14 cellular contexts compared by ENCODE assay signal in the genomic region with DNA sequence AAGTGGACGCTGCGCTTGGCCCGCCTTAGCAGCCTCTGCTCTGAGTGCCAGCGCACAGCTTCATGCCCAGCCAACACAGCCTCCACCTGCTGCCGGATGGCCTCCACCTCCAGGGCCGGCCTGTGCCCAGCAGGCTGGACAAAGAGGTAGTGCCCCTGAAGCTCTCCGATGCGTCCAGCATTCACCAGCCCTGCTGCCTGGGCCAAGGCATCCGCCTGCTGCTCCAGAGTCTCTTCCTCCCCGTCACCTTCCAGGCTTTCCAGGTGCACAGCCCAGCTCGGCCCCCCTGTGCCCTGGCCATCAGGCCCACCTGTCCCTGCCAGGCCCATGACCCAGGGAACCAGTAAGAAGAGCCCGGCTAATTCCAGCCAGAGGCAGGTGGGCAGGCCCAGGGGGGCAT. TPM values are rescaled to one million over a fixed set of nuclear protein-coding genes. Genes with fewer than 3 reads are reported as not detected.
DNase-seq lines count a peak whose midpoint lies in the region; ATAC-seq, FAIRE-seq and TF ChIP-seq lines count a peak whose summit lies in the region.
"Had no signal": no experiment of that assay in that cellular context is flagged by ENCODE, and none has a peak within 500 bp of the region (broad histone marks: within the 10 kb centered on the region; RNA-seq: fewer than 3 reads in every experiment).

No MANE protein-coding gene starts in this region.

- intact Hi-C loops in MCF 10A (cut with micrococcal nuclease) = loop anchor here (5.0 kb wide), 2 partner anchors 437 to 497 kb away; partner anchors contain the start of gene APOA5
- intact Hi-C loops in breast epithelium (cut with DNase I; ENCODE audit: low total_unique reads) = loop anchor here (10.0 kb wide), 1 partner anchor 355 kb away; no protein-coding TSS in a partner anchor
- intact Hi-C loops in activated CD8-positive, alpha-beta T cell treated with anti-CD3 and anti-CD28 coated beads for 36 hours (cut with micrococcal nuclease) = no loop called here
- intact Hi-C loops in kidney (cut with DNase I) = no loop called here

- no peaks in the 10 kb centered on the region for H3K27me3 ChIP-seq in breast epithelium
- H3K27me3 ChIP-seq in tibial nerve = no peaks in the 10 kb centered on the region

- TSS peak; percentile 4 for BruUV-seq in MCF 10A (replicated peaks; lab: Mats Ljungman, UMichigan)

- POLR2A ChIA-PET in MCF 10A (lab: Yijun Ruan, JAX) = no interaction called here
- POLR2A ChIA-PET in activated CD8-positive, alpha-beta T cell treated with anti-CD3 and anti-CD28 coated beads for 36 hours (lab: Charles Lee) = interaction anchor here (1.0 to 4.0 kb wide), 6 partner anchors 8 to 588 kb away, joined by 4 to 29 read pairs (median 7); partner anchors contain the start of genes PAFAH1B2 and SIDT2

- 94 to 95% methylated on average over 10 to 12 of the region's 12 CpGs for WGBS in tibial nerve, 2 donors

- no peaks in the 10 kb centered on the region for H3K27me3 Mint-ChIP-seq in MCF 10A (ENCODE audit: insufficient read depth, unreplicated experiment)
- H3K27me3 Mint-ChIP-seq in activated CD8-positive, alpha-beta T cell treated with anti-CD3 and anti-CD28 coated beads for 36 hours = no peaks in the 10 kb centered on the region
- H3K27me3 Mint-ChIP-seq in stimulated activated naive CD8-positive, alpha-beta T cell treated with anti-CD3 and anti-CD28 coated beads, Interleukin-15, amount 100 ng/mL, for 72 hours = no peaks in the 10 kb centered on the region

- TF ChIP-seq CTCF in MCF 10A (IDR thresholded peaks at IDR 0.05; ENCODE audit: unreplicated experiment) (no peak), breast epithelium (IDR thresholded peaks at IDR 0.05) (no peak), kidney (IDR thresholded peaks at IDR 0.05; ENCODE audit: borderline replicate concordance, extremely low read depth, insufficient read depth) (no peak), tibial nerve (IDR thresholded peaks at IDR 0.05) (no peak)
- no peak for TF ChIP-seq CTCF in activated CD8-positive, alpha-beta T cell treated with anti-CD3 and anti-CD28 coated beads for 36 hours (IDR thresholded peaks at IDR 0.05)

- H3K9ac ChIP-seq in kidney (ENCODE audit: low read length in 2 of 2) = no peak overlapping the region

- TF ChIP-seq EP300 in tibial nerve (IDR thresholded peaks at IDR 0.05) = no peak

- H3K9me3 Mint-ChIP-seq in MCF 10A (ENCODE audit: unreplicated experiment) = no peaks in the 10 kb centered on the region
- H3K9me3 Mint-ChIP-seq in activated CD8-positive, alpha-beta T cell treated with anti-CD3 and anti-CD28 coated beads for 36 hours = no peaks in the 10 kb centered on the region
- H3K9me3 Mint-ChIP-seq in stimulated activated naive CD8-positive, alpha-beta T cell treated with anti-CD3 and anti-CD28 coated beads, Interleukin-15, amount 100 ng/mL, for 72 hours = no peaks in the 10 kb centered on the region

- peaks cover 37% of the 10 kb centered on the region for H3K36me3 Mint-ChIP-seq in MCF 10A (ENCODE audit: insufficient read depth, unreplicated experiment)
- H3K36me3 Mint-ChIP-seq in activated CD8-positive, alpha-beta T cell treated with anti-CD3 and anti-CD28 coated beads for 36 hours (ENCODE audit: low read depth) = peaks cover 42% of the 10 kb centered on the region

- H3K4me1 Mint-ChIP-seq in MCF 10A (ENCODE audit: insufficient read depth, unreplicated experiment) = peaks cover 26% of the 10 kb centered on the region
- peaks cover 41% of the 10 kb centered on the region for H3K4me1 Mint-ChIP-seq in activated CD8-positive, alpha-beta T cell treated with anti-CD3 and anti-CD28 coated beads for 36 hours (ENCODE audit: low read depth)
- H3K4me1 Mint-ChIP-seq in stimulated activated naive CD8-positive, alpha-beta T cell treated with anti-CD3 and anti-CD28 coated beads, Interleukin-15, amount 100 ng/mL, for 72 hours = peaks cover 58% of the 10 kb centered on the region

- H3K4me3 ChIP-seq in breast epithelium = no peak overlapping the region
- no peak overlapping the region for H3K4me3 ChIP-seq in kidney (ENCODE audit: low read length in 2 of 2)
- H3K4me3 ChIP-seq in tibial nerve = no peak overlapping the region

- H3K27ac ChIP-seq in breast epithelium (no peak overlapping the region), kidney (ENCODE audit: low read depth in 2 of 2, low read length in 2 of 2) (no peak overlapping the region), tibial nerve (no peak overlapping the region)
- H3K27ac ChIP-seq: epithelial cell of prostate had no signal

- H3K4me1 ChIP-seq in breast epithelium (peaks cover 2 to 4% of the 10 kb centered on the region in 2 donors), kidney (ENCODE audit: control insufficient read depth in 1 of 2, insufficient read depth in 1 of 2, low read depth in 1 of 2, low read length in 2 of 2) (peaks cover 12 to 20% of the 10 kb centered on the region in 2 donors), tibial nerve (peaks cover 0 to 55% (median 15%) of the 10 kb centered on the region in 4 donors)

- H3K9me3 ChIP-seq in breast epithelium (no peaks in the 10 kb centered on the region), kidney (ENCODE audit: control insufficient read depth in 1 of 2, low read length in 2 of 2) (no peaks in the 10 kb centered on the region), tibial nerve (no peaks in the 10 kb centered on the region)

- CTCF ChIA-PET in MCF 10A (lab: Yijun Ruan, JAX) = interaction anchor here (0.6 to 3.7 kb wide), 4 partner anchors 9 to 1259 kb away, joined by 3 to 27 read pairs (median 4); no protein-coding TSS in a partner anchor
- CTCF ChIA-PET in activated CD8-positive, alpha-beta T cell treated with anti-CD3 and anti-CD28 coated beads for 36 hours (lab: Charles Lee) = interaction anchor here (1.2 to 11.6 kb wide), 4 partner anchors 8 to 585 kb away, joined by 3 to 125 read pairs (median 4); partner anchors contain the start of genes PAFAH1B2 and SIDT2

- no peak for FAIRE-seq in kidney (lab: Jason Lieb, UNC)
- FAIRE-seq: HTR-8/SVneo, urothelium cell line had no signal

- H3K27ac Mint-ChIP-seq in MCF 10A (ENCODE audit: low read depth, unreplicated experiment) = no peak overlapping the region
- peak overlapping the region; percentile 98 for H3K27ac Mint-ChIP-seq in activated CD8-positive, alpha-beta T cell treated with anti-CD3 and anti-CD28 coated beads for 36 hours
- H3K27ac Mint-ChIP-seq in stimulated activated naive CD8-positive, alpha-beta T cell treated with anti-CD3 and anti-CD28 coated beads, Interleukin-15, amount 100 ng/mL, for 72 hours = peak overlapping the region; percentile 98

- TF ChIP-seq POLR2A in breast epithelium (IDR thresholded peaks at IDR 0.05) (no peak), tibial nerve (IDR thresholded peaks at IDR 0.05) (no peak)

- H3K36me3 ChIP-seq in breast epithelium = no peaks in the 10 kb centered on the region
- peaks cover 14 to 17% of the 10 kb centered on the region in 2 donors for H3K36me3 ChIP-seq in kidney (ENCODE audit: control insufficient read depth in 1 of 2, insufficient read depth in 2 of 2, low read length in 2 of 2)
- H3K36me3 ChIP-seq in tibial nerve = peaks cover 0 to 45% (median 19%) of the 10 kb centered on the region in 3 donors

- DNase-seq in MCF 10A (ENCODE audit: unreplicated experiment) (no peak), breast epithelium (ENCODE audit: low spot score in 2 of 2) (no peak), kidney (peak; percentile 69), DMS153 treated with DMSO at 0.1 percent for 48 hours (lab: John Stamatoyannopoulos, UW; ENCODE audit: unreplicated experiment) (no peak), tibial nerve (ENCODE audit: low spot score in 2 of 2) (no peak), dedifferentiated amniotic fluid mesenchymal stem cell (ENCODE audit: extremely low spot score) (no peak)
- no peak for DNase-seq in activated CD8-positive, alpha-beta T cell treated with anti-CD3 and anti-CD28 coated beads for 36 hours
- DNase-seq in stimulated activated naive CD8-positive, alpha-beta T cell treated with anti-CD3 and anti-CD28 coated beads, Interleukin-15, amount 100 ng/mL, for 72 hours = no peak
- DNase-seq: glutamatergic neuron, NCI-H2171, SIG-M5 had no signal

- H3K4me3 Mint-ChIP-seq in MCF 10A (ENCODE audit: unreplicated experiment) = no peak overlapping the region
- peak overlapping the region; percentile 94 for H3K4me3 Mint-ChIP-seq in activated CD8-positive, alpha-beta T cell treated with anti-CD3 and anti-CD28 coated beads for 36 hours
- H3K4me3 Mint-ChIP-seq in stimulated activated naive CD8-positive, alpha-beta T cell treated with anti-CD3 and anti-CD28 coated beads, Interleukin-15, amount 100 ng/mL, for 72 hours = peak overlapping the region; percentile 94 to 100

- ATAC-seq in activated CD8-positive, alpha-beta T cell treated with anti-CD3 and anti-CD28 coated beads for 36 hours = no peak
- no peak for ATAC-seq in stimulated activated naive CD8-positive, alpha-beta T cell treated with anti-CD3 and anti-CD28 coated beads, Interleukin-15, amount 100 ng/mL, for 72 hours

RNA-seq across cellular contexts. Expression of gene PCSK7, which starts 2.5 kb away (rescaled TPM):
- 58.6 and 61.8 TPM in 2 replicates for total RNA-seq in MCF 10A (2022)
- 10 to 100 TPM; 43.2 to 51.5 (median 44.2) TPM for total RNA-seq in breast epithelium
- 100 to 1,000 TPM in 1 of 2 experiments, 10 to 100 TPM in 1; 98.8 to 107 TPM for total RNA-seq in activated CD8-positive, alpha-beta T cell treated with anti-CD3 and anti-CD28 coated beads for 36 hours
- total RNA-seq in kidney = 70.2 TPM
- 14.5 TPM for polyA plus RNA-seq in kidney (ENCODE audit: insufficient read depth, low read depth, low replicate concordance)
- total RNA-seq in tibial nerve = 10 to 100 TPM; 45.4 to 94.5 (median 71.6) TPM

RNA-seq across cellular contexts. Expression of gene RNF214, which starts 3.1 kb away (rescaled TPM):
- total RNA-seq in MCF 10A (2022) = 23.3 TPM in 2 replicates
- 10 to 100 TPM; 12.3 to 13.3 (median 12.5) TPM for total RNA-seq in breast epithelium
- total RNA-seq in activated CD8-positive, alpha-beta T cell treated with anti-CD3 and anti-CD28 coated beads for 36 hours = 10 to 100 TPM; 14.7 to 18.3 TPM
- 24.7 TPM for total RNA-seq in kidney
- 8.5 TPM for polyA plus RNA-seq in kidney (ENCODE audit: insufficient read depth, low read depth, low replicate concordance)
- total RNA-seq in tibial nerve = 10 to 100 TPM; 10.8 to 16.6 (median 12.8) TPM

RNA-seq across cellular contexts. Expression of gene TAGLN, which starts 30.2 kb away (rescaled TPM):
- total RNA-seq in MCF 10A (2022) (18.0 and 45.4 TPM in 2 replicates), breast epithelium (1,000 to 10,000 TPM in 2 of 3 donors, 100 to 1,000 TPM in 1; 602 to 1,663 (median 1,380) TPM), kidney (846 TPM), tibial nerve (1,000 to 10,000 TPM; 1,525 to 3,984 (median 2,307) TPM)
- 1 to 10 TPM; 2.0 to 2.5 TPM for total RNA-seq in activated CD8-positive, alpha-beta T cell treated with anti-CD3 and anti-CD28 coated beads for 36 hours
- polyA plus RNA-seq in kidney (ENCODE audit: insufficient read depth, low read depth, low replicate concordance) = 776 TPM

RNA-seq across cellular contexts. Expression of gene SIDT2, which starts 50.9 kb away (rescaled TPM):
- 17.5 and 18.4 TPM in 2 replicates for total RNA-seq in MCF 10A (2022)
- total RNA-seq in breast epithelium = 10 to 100 TPM; 45.2 to 86.7 (median 49.5) TPM
- 10 to 100 TPM; 16.6 to 17.3 TPM for total RNA-seq in activated CD8-positive, alpha-beta T cell treated with anti-CD3 and anti-CD28 coated beads for 36 hours
- total RNA-seq in kidney = 37.4 TPM
- polyA plus RNA-seq in kidney (ENCODE audit: insufficient read depth, low read depth, low replicate concordance) = 16.4 TPM
- total RNA-seq in tibial nerve = 100 to 1,000 TPM in 3 of 4 donors, 10 to 100 TPM in 1; 72.6 to 132 (median 125) TPM

Comparison
In these comparisons a context has a peak if more than half of its experiments do, and no peak if none do; other contexts are left out.
1. intact Hi-C loops: an anchor here in MCF 10A (5.0 kb wide) and breast epithelium (10.0 kb wide); none called in activated CD8-positive, alpha-beta T cell treated with anti-CD3 and anti-CD28 coated beads for 36 hours and kidney.